In the genomic region with DNA sequence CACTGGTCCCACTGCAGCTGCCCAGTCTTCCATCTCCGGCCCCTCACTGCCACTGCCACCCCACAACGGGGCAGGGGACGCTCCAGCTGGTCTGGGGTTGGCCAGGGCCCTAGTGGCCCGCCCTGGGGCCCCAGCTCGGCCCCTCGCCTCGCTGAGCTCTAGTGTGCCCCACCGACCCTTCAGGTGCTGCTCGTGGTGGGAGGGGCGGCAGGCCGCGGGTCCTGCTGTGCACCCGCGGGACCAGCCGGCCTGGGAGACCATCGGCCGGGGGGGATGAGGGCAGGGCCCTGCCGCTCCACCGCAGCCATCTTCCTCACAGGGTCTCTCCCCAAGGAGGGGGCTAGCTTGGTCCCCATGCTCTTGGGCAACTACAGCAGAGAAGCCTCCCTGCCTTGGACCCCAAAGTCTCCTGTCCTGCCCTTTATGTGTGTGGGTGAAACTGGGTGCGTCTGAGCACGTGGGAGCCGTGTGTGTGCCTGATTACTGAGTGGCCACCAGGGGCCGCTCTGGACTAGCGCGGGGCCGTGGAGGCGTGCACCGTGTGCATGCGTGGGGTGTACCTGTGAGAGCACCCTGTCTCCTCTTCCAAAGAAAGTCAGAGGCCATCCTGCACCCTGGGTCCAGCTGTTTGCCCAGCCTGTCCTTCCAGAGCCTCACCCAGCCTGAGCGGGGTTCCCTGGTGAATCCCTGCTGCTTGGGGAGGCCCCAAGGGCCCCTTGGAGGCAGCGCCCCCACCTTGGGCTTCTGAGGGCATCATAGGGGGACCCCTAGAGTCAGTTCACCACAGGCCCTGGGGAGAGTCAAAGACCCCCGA, we compare ENCODE assay signal across 8 cellular contexts. TPM values are rescaled to one million over a fixed set of nuclear protein-coding genes. Genes with fewer than 3 reads are reported as not detected.
DNase-seq lines count a peak whose midpoint lies in the region; ATAC-seq and TF ChIP-seq lines count a peak whose summit lies in the region.

No MANE protein-coding gene starts in this region.

- H3K27me3 ChIP-seq in MG63: no peaks in the 10 kb centered on the region
- no peaks in the 10 kb centered on the region for H3K27me3 ChIP-seq in right lobe of liver

- H3K9me3 ChIP-seq in MG63 (no peaks in the 10 kb centered on the region), right lobe of liver (no peaks in the 10 kb centered on the region)

- H3K27ac ChIP-seq in right lobe of liver: no peak overlapping the region

- H3K4me1 ChIP-seq in right lobe of liver: no peaks in the 10 kb centered on the region

- no peak for TF ChIP-seq POLR2A in right lobe of liver (IDR thresholded peaks at IDR 0.05)

- 11% methylated on average over 3 of the region's 32 CpGs for WGBS in right lobe of liver (ENCODE audit: insufficient coverage, low coverage, low lambda C conversion rate, missing lambda C conversion rate)

- peak; percentile 74 to 80 (median 78) for TF ChIP-seq CTCF in right lobe of liver (IDR thresholded peaks at IDR 0.05)

- intact Hi-C loops in right lobe of liver (cut with DNase I): no loop called here

- H3K36me3 ChIP-seq in MG63 (no peaks in the 10 kb centered on the region), right lobe of liver (no peaks in the 10 kb centered on the region)

- DNase-seq in DMS114 treated with DMSO at 0.1 percent for 48 hours (lab: John Stamatoyannopoulos, UW; ENCODE audit: unreplicated experiment) (peak; percentile 14), MG63 (peak; percentile 31), cerebellar cortex (ENCODE audit: low spot score) (peak; percentile 67), right lobe of liver (peak; percentile 57 to 64 (median 63))
- peak; percentile 53 for DNase-seq in activated CD4-positive, CD25-positive, alpha-beta regulatory T cell treated with anti-CD3 and anti-CD28 coated beads, Interleukin-2, amount 50 U/mL, for 72 hours
- peak; percentile 27 to 28 for DNase-seq in stimulated activated CD8-positive, alpha-beta memory T cell treated with anti-CD3 and anti-CD28 coated beads, Interleukin-15, amount 100 ng/mL, for 48 hours (ENCODE audit: low read depth in 2 of 2)

- ATAC-seq in right lobe of liver: peak; percentile 80 to 84 (median 82)
- no peak for ATAC-seq in GM21737 (IDR thresholded peaks at IDR 0.05; ENCODE audit: unreplicated experiment)
- ATAC-seq in HG03159 (IDR thresholded peaks at IDR 0.05; ENCODE audit: unreplicated experiment): no peak

- H3K4me3 ChIP-seq in MG63 (no peak overlapping the region), right lobe of liver (no peak overlapping the region)

RNA-seq across cellular contexts. Expression of gene ACR, which starts 6.0 kb away (rescaled TPM):
- not detected in 2 replicates for total RNA-seq in MG63 (2014; rRNA removed; shearing (Covaris generic); ENCODE audit: low replicate concordance)
- total RNA-seq in right lobe of liver: under 1 TPM in 5 of 6 experiments, not detected in 1; 0.34 to 0.84 (median 0.55) TPM

RNA-seq across cellular contexts. Expression of gene RABL2B, which starts 51.4 kb away (rescaled TPM):
- total RNA-seq in MG63 (2014; rRNA removed; shearing (Covaris generic); ENCODE audit: low replicate concordance): 6.5 and 11.5 TPM in 2 replicates
- total RNA-seq in right lobe of liver: 10 to 100 TPM in 3 of 6 experiments, 1 to 10 TPM in 3; 3.0 to 14.2 (median 9.5) TPM

RNA-seq across cellular contexts. Expression of gene SHANK3, which starts 59.4 kb away (rescaled TPM):
- total RNA-seq in MG63 (2014; rRNA removed; shearing (Covaris generic); ENCODE audit: low replicate concordance): 1.3 and 2.6 TPM in 2 replicates
- 10 to 100 TPM in 5 of 6 experiments, 1 to 10 TPM in 1; 9.7 to 16.0 (median 14.8) TPM for total RNA-seq in right lobe of liver

Comparison
In these comparisons a context has a peak if more than half of its experiments do, and no peak if none do; other contexts are left out.
1. DNase-seq: peak in every context shown above with its lines; median percentile 67 in cerebellar cortex; 63 in right lobe of liver; 53 in activated CD4-positive, CD25-positive, alpha-beta regulatory T cell treated with anti-CD3 and anti-CD28 coated beads, Interleukin-2, amount 50 U/mL, for 72 hours; 31 in MG63; 28 in stimulated activated CD8-positive, alpha-beta memory T cell treated with anti-CD3 and anti-CD28 coated beads, Interleukin-15, amount 100 ng/mL, for 48 hours; 14 in DMS114 treated with DMSO at 0.1 percent for 48 hours.
2. ATAC-seq: peak in right lobe of liver (4 of 4); none in GM21737 (single experiment) and HG03159 (single experiment).